8 cellular contexts compared by ENCODE assay signal in genomic region chr1:225772323-225772768, GRCh38. TPM values are rescaled to one million over a fixed set of nuclear protein-coding genes. Genes with fewer than 3 reads are reported as not detected.
A peak's percentile ranks its signal among the peaks of the same experiment; 100 is the strongest.
DNase-seq lines count a peak whose midpoint lies in the region; ATAC-seq and TF ChIP-seq lines count a peak whose summit lies in the region.

No MANE protein-coding gene starts in this region.

- no peaks in the 10 kb centered on the region for H3K36me3 ChIP-seq in GM23338 (ENCODE audit: insufficient read depth)
- no peaks in the 10 kb centered on the region for H3K36me3 ChIP-seq in esophagus squamous epithelium
- no peaks in the 10 kb centered on the region for H3K36me3 ChIP-seq in mucosa of rectum (ENCODE audit: control insufficient read depth in 2 of 2, insufficient read depth in 2 of 2, low read length in 2 of 2)
- H3K36me3 ChIP-seq in thoracic aorta = no peaks in the 10 kb centered on the region

- H3F3A ChIP-seq in GM23338 (replicated peaks; ENCODE audit: low read depth) = peaks cover 3% of the 10 kb centered on the region; the same call in 1 of the 2 replicates

- H4K20me1 ChIP-seq in GM23338 (replicated peaks; ENCODE audit: insufficient read depth) = no peaks in the 10 kb centered on the region

- no peak overlapping the region for H3K4me2 ChIP-seq in GM23338

- H3K27me3 Mint-ChIP-seq in GM23338 (ENCODE audit: insufficient read depth, low read depth, poor library complexity) = peaks cover 10% of the 10 kb centered on the region
- H3K27me3 Mint-ChIP-seq in T-helper 2 cell treated with Interferon-gamma antibody and Interleukin-4, amounts not matched to agents 5 μg/mL and 100 μg/mL, for 36 hours (ENCODE audit: low read depth) = peaks cover 2% of the 10 kb centered on the region

- peak overlapping the region; percentile 39; the same call in 1 of the 2 replicates for H2AFZ ChIP-seq in GM23338

- H3K27ac ChIP-seq in GM23338 (ENCODE audit: low read depth) (no peak overlapping the region), esophagus squamous epithelium (peak overlapping the region; percentile 54 to 77 (median 66)), mucosa of rectum (ENCODE audit: low read depth in 2 of 2, low read length in 2 of 2) (peak overlapping the region; percentile 32 to 42), thoracic aorta (no peak overlapping the region)

- peak overlapping the region; percentile 24 to 28 for H3K9ac ChIP-seq in mucosa of rectum (ENCODE audit: low read depth in 1 of 2, low read length in 2 of 2)

- H3K4me1 Mint-ChIP-seq in GM23338 = peaks cover 51% of the 10 kb centered on the region
- H3K4me1 Mint-ChIP-seq in T-helper 2 cell treated with Interferon-gamma antibody and Interleukin-4, amounts not matched to agents 5 μg/mL and 100 μg/mL, for 36 hours (ENCODE audit: low read depth) = peaks cover 1% of the 10 kb centered on the region

- H3K4me3 ChIP-seq in GM23338 (no peak overlapping the region), esophagus squamous epithelium (no peak overlapping the region), mucosa of rectum (ENCODE audit: low read length in 2 of 2) (no peak overlapping the region), thoracic aorta (no peak overlapping the region)

- 0 out of 2 replicates have a peak, but pooled peaks cover 7% of the 10 kb centered on the region for H3K79me2 ChIP-seq in GM23338 (replicated peaks; ENCODE audit: insufficient read depth)

- H3K27ac Mint-ChIP-seq in GM23338 = peak overlapping the region; percentile 55
- H3K27ac Mint-ChIP-seq in T-helper 2 cell treated with Interferon-gamma antibody and Interleukin-4, amounts not matched to agents 5 μg/mL and 100 μg/mL, for 36 hours = no peak overlapping the region

- H3K4me1 ChIP-seq in GM23338 (ENCODE audit: insufficient read depth) (peaks cover 40% of the 10 kb centered on the region), esophagus squamous epithelium (peaks cover 24 to 68% (median 39%) of the 10 kb centered on the region in 3 donors), mucosa of rectum (ENCODE audit: control insufficient read depth in 2 of 2, insufficient read depth in 2 of 2, low read length in 2 of 2) (peaks cover 18 to 27% of the 10 kb centered on the region in 2 donors), thoracic aorta (ENCODE audit: control insufficient read depth in 1 of 2, low read depth in 2 of 2) (peaks cover 11 to 33% of the 10 kb centered on the region in 2 donors)

- H3K36me3 Mint-ChIP-seq in GM23338 (ENCODE audit: low read depth) = no peaks in the 10 kb centered on the region
- H3K36me3 Mint-ChIP-seq in T-helper 2 cell treated with Interferon-gamma antibody and Interleukin-4, amounts not matched to agents 5 μg/mL and 100 μg/mL, for 36 hours (ENCODE audit: low read depth) = no peaks in the 10 kb centered on the region

- DNase-seq in DMS153 (lab: John Stamatoyannopoulos, UW) = peak; percentile 91
- peak; percentile 96 for DNase-seq in GM23338 (ENCODE audit: low spot score)
- DNase-seq in NCI-H146 treated with DMSO at 0.1 percent for 48 hours (lab: John Stamatoyannopoulos, UW; ENCODE audit: unreplicated experiment) = peak; percentile 50
- DNase-seq in T-helper 2 cell treated with Interferon-gamma antibody and Interleukin-4, amounts not matched to agents 5 μg/mL and 100 μg/mL, for 36 hours (ENCODE audit: low spot score) = peak; percentile 22
- no peak for DNase-seq in esophagus squamous epithelium (lab: John Stamatoyannopoulos, UW)
- DNase-seq in thoracic aorta (ENCODE audit: low spot score) = peak; percentile 62

- H3K9me3 Mint-ChIP-seq in GM23338 = no peaks in the 10 kb centered on the region
- H3K9me3 Mint-ChIP-seq in T-helper 2 cell treated with Interferon-gamma antibody and Interleukin-4, amounts not matched to agents 5 μg/mL and 100 μg/mL, for 36 hours = no peaks in the 10 kb centered on the region

- ATAC-seq in GM23338 (peak; percentile 88), thoracic aorta (ENCODE audit: insufficient number of reproducible peaks, low FRiP score, low read depth) (no peak), HG03521 (IDR thresholded peaks at IDR 0.05; ENCODE audit: unreplicated experiment) (no peak)

- WGBS in esophagus squamous epithelium, 2 donors = 9 to 16% methylated on average over 5 of the region's 5 CpGs

- intact Hi-C loops in esophagus squamous epithelium (cut with DNase I) = loop anchor here (5.0 to 10.0 kb wide), 4 partner anchors 72 to 295 kb away; partner anchors contain the start of gene ENAH

- H3K9me3 ChIP-seq in esophagus squamous epithelium (no peaks in the 10 kb centered on the region), mucosa of rectum (ENCODE audit: control insufficient read depth in 2 of 2, low read length in 2 of 2) (no peaks in the 10 kb centered on the region), thoracic aorta (no peaks in the 10 kb centered on the region)

- no peak overlapping the region for H3K4me3 Mint-ChIP-seq in GM23338
- no peak overlapping the region for H3K4me3 Mint-ChIP-seq in T-helper 2 cell treated with Interferon-gamma antibody and Interleukin-4, amounts not matched to agents 5 μg/mL and 100 μg/mL, for 36 hours

- TF ChIP-seq CTCF in GM23338 (conservative IDR thresholded peaks at IDR 0.05; ENCODE audit: low read depth in 2 of 2) = peak; percentile 84 to 98
- TF ChIP-seq CTCF in esophagus squamous epithelium (IDR thresholded peaks at IDR 0.05) = peak; percentile 28 to 90 (median 75)
- TF ChIP-seq CTCF in thoracic aorta (IDR thresholded peaks at IDR 0.05) = peak; percentile 83

- H3K9me2 ChIP-seq in GM23338 (ENCODE audit: insufficient read depth) = no peaks in the 10 kb centered on the region

- H3K27me3 ChIP-seq in GM23338 (ENCODE audit: insufficient read depth) (no peaks in the 10 kb centered on the region), esophagus squamous epithelium (no peaks in the 10 kb centered on the region), mucosa of rectum (ENCODE audit: control insufficient read depth in 2 of 2, insufficient read depth in 2 of 2, low read length in 2 of 2) (no peaks in the 10 kb centered on the region), thoracic aorta (replicated peaks; ENCODE audit: insufficient read depth) (no peaks in the 10 kb centered on the region)

- TF ChIP-seq POLR2A in esophagus squamous epithelium (IDR thresholded peaks at IDR 0.05) = no peak

TF ChIP-seq in GM23338, 12 proteins besides CTCF, POLR2A, EP300 and RAD21:
- TF ChIP-seq ETS1 (IDR thresholded peaks at IDR 0.05) (no peak), CREB1 (CRISPR knock-in tag; IDR thresholded peaks at IDR 0.05; ENCODE audit: low read depth) (peak; percentile 56), EZH2 (IDR thresholded peaks at IDR 0.05; ENCODE audit: low read depth, unreplicated experiment) (no peak)

RNA-seq across cellular contexts. Expression of gene SRP9, which starts 5.3 kb away (rescaled TPM):
- total RNA-seq in GM23338 (2014; rRNA removed; shearing (Covaris generic)) = 640 and 749 TPM in 2 replicates
- 590 and 728 TPM in 2 replicates for polyA plus RNA-seq in GM23338 (2016; fragmentation: Nextera tagmentation; extraction: Ambion mirVana)
- total RNA-seq in esophagus squamous epithelium (100 to 1,000 TPM; 115 to 229 (median 175) TPM), thoracic aorta (100 to 1,000 TPM; 130 to 131 TPM)

RNA-seq across cellular contexts. Expression of gene EPHX1, which starts 37.6 kb away (rescaled TPM):
- total RNA-seq in GM23338 (2014; rRNA removed; shearing (Covaris generic)) = 46.5 and 47.0 TPM in 2 replicates
- polyA plus RNA-seq in GM23338 (2016; fragmentation: Nextera tagmentation; extraction: Ambion mirVana) = 15.3 and 17.3 TPM in 2 replicates
- 100 to 1,000 TPM in 3 of 4 donors, 10 to 100 TPM in 1; 78.7 to 237 (median 151) TPM for total RNA-seq in esophagus squamous epithelium
- 10 to 100 TPM; 58.9 to 77.6 TPM for total RNA-seq in thoracic aorta

Comparison
In these comparisons a context has a peak if more than half of its experiments do, and no peak if none do; other contexts are left out.
1. H3K27ac ChIP-seq: peak in esophagus squamous epithelium (4 of 4) and mucosa of rectum (2 of 2); none in GM23338 (single experiment) and thoracic aorta (0 of 2).
2. Peak in every context shown above with its lines, with median percentiles within 50 percentile points of each other: CTCF ChIP-seq.